25 cellular contexts compared by ENCODE assay signal in the genomic region with DNA sequence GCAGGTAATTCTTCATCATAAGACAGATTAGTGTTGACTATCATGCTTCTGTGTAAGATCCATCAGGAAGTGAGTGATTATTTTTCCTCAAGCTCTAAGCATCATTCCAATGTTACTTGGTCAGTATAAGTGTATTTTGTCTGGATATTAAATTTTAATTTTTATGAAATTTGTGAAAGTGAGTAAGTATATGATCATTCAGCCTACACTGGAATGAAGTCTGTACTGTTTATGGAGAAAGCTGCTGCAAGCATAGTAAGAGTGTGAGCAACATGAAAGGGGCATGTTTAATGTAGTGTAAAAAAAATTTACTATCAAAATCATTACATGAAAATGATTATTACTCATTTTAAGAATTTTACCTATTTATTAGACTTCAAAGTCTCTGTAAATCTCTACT.
A peak's percentile ranks its signal among the peaks of the same experiment; 100 is the strongest.
DNase-seq lines count a peak whose midpoint lies in the region; ATAC-seq, FAIRE-seq and TF ChIP-seq lines count a peak whose summit lies in the region.
"Had no signal": no experiment of that assay in that cellular context is flagged by ENCODE, and none has a peak within 500 bp of the region (broad histone marks: within the 10 kb centered on the region; RNA-seq: fewer than 3 reads in every experiment).

No MANE protein-coding gene starts in this region.

- H3K4me3 ChIP-seq in transverse colon: no peak overlapping the region
- H3K4me3 ChIP-seq: BLaER1 had no signal

- intact Hi-C loops in transverse colon (cut with DNase I; ENCODE audit: low total_unique reads): no loop called here

- in situ Hi-C loops in transverse colon (cut with MboI; ENCODE audit: low pct_ligation_motif_present in 1 of 4, low pct_unique_long_range_greater_than_20kb in 1 of 4, low sequenced_read_pairs in 3 of 4): no loop called here

- FAIRE-seq in GM12892 (lab: Jason Lieb, UNC): peak; percentile 36
- FAIRE-seq: A204.1, G401.6, GM12891, GM18507 had no signal

- DNase-seq in GM12892 (ENCODE audit: insufficient read length) (no peak), HCEC 1CT (peak; percentile 9), foreskin keratinocyte (peak; percentile 2 to 32), GM10266 (ENCODE audit: extremely low spot score) (no peak), transverse colon (no peak)
- DNase-seq: 8988T; ACHN; BE2C; C1 segment of cervical spinal cord; CD4-positive, alpha-beta memory T cell; CD4-positive, CD25-positive, alpha-beta regulatory T cell; CD8-positive, alpha-beta memory T cell; COR-L47; DMS 273 treated with DMSO at 0.1 percent for 48 hours; DMS153; DMS53; DMS79; DND-41; EL had no signal

- TF ChIP-seq CTCF in foreskin keratinocyte (conservative IDR thresholded peaks at IDR 0.05) (no peak), GM10266 (IDR thresholded peaks at IDR 0.05; ENCODE audit: control insufficient read depth, insufficient read depth, low read depth, missing control alignments) (no peak), transverse colon (IDR thresholded peaks at IDR 0.05) (no peak)

- H3K4me1 ChIP-seq in foreskin keratinocyte: no peaks in the 10 kb centered on the region
- no peaks in the 10 kb centered on the region for H3K4me1 ChIP-seq in transverse colon
- H3K4me1 ChIP-seq: BE2C, BLaER1 had no signal

- peaks cover 0 to 3% of the 10 kb centered on the region in 2 donors for H3K9me3 ChIP-seq in transverse colon
- H3K9me3 ChIP-seq: BE2C, BLaER1 had no signal

- H3K36me3 ChIP-seq in transverse colon: peaks cover 0 to 3% (median 1%) of the 10 kb centered on the region in 4 donors
- H3K36me3 ChIP-seq: BE2C, BLaER1 had no signal

- H3K27ac ChIP-seq in foreskin keratinocyte (no peak overlapping the region), transverse colon (no peak overlapping the region)
- H3K27ac ChIP-seq: BLaER1 had no signal

- TF ChIP-seq POLR2A in GM12892 (IDR thresholded peaks at IDR 0.05; ENCODE audit: low read depth, low read length) (no peak), transverse colon (IDR thresholded peaks at IDR 0.05) (no peak)

- no peak for TF ChIP-seq EP300 in transverse colon (IDR thresholded peaks at IDR 0.05; ENCODE audit: low read depth)

- ATAC-seq in foreskin keratinocyte (no peak), GM21576 (IDR thresholded peaks at IDR 0.05; ENCODE audit: unreplicated experiment) (no peak)

- H3K27me3 ChIP-seq in foreskin keratinocyte (no peaks in the 10 kb centered on the region), transverse colon (no peaks in the 10 kb centered on the region)
- H3K27me3 ChIP-seq: BE2C, BLaER1 had no signal

Comparison
In these comparisons a context has a peak if more than half of its experiments do, and no peak if none do; other contexts are left out.
1. DNase-seq: peak in HCEC 1CT (single experiment) and foreskin keratinocyte (2 of 2); none in GM12892 (single experiment), GM10266 (single experiment) and transverse colon (single experiment).